ENCODE assay signal across 19 cellular contexts in the genomic region with DNA sequence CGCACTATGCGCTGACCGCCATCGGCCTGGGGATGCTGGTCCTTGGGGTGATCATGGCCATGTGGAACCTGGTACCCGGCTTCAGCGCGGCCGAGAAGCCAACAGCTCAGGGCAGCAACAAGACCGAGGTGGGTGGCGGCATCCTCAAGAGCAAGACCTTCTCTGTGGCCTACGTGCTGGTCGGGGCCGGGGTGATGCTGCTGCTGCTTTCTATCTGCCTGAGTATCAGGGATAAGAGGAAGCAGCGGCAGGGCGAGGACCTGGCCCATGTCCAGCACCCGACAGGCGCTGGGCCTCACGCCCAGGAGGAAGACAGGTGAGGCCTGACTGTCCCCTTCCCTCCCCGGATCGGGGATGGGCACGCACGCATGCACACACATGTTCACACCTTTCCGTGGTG. TPM values are rescaled to one million over a fixed set of nuclear protein-coding genes. Genes with fewer than 3 reads are reported as not detected.
DNase-seq lines count a peak whose midpoint lies in the region; ATAC-seq, FAIRE-seq and TF ChIP-seq lines count a peak whose summit lies in the region.
"Had no signal": no experiment of that assay in that cellular context is flagged by ENCODE, and none has a peak within 500 bp of the region (broad histone marks: within the 10 kb centered on the region; RNA-seq: fewer than 3 reads in every experiment).

No MANE protein-coding gene starts in this region.

- H3K14ac ChIP-seq in mesenchymal stem cell (ENCODE audit: low read length in 2 of 2) = peak overlapping the region in 1 of 2 experiments; percentile 46

- H2BK12ac ChIP-seq in mesenchymal stem cell (ENCODE audit: low read length in 2 of 2) = peak overlapping the region; percentile 44 to 93

- TF ChIP-seq POLR2A in HepG2 (IDR thresholded peaks at IDR 0.05; ENCODE audit: insufficient read depth in 1 of 2, low read depth in 2 of 2, low read length in 2 of 2) (no peak), right lobe of liver (IDR thresholded peaks at IDR 0.05) (no peak)

- H3K4ac ChIP-seq in mesenchymal stem cell (ENCODE audit: low read depth in 1 of 2, low read length in 2 of 2) = peak overlapping the region; percentile 56 to 61

- H3K4me2 ChIP-seq in HepG2 (ENCODE audit: low read depth, low read length) (no peak overlapping the region), mesenchymal stem cell (ENCODE audit: low read length, poor library complexity, severe bottlenecking) (peak overlapping the region; percentile 20)

- BruUV-seq in HepG2 (replicated peaks; lab: Mats Ljungman, UMichigan) = no TSS peak

- no peaks in the 10 kb centered on the region for H3K79me2 ChIP-seq in HepG2 (ENCODE audit: insufficient read depth, low read length)

- TF ChIP-seq RAD21 in HepG2 (CRISPR knock-in tag; IDR thresholded peaks at IDR 0.05) = no peak

- peaks cover 13 to 37% of the 10 kb centered on the region in 2 experiments for H3K36me3 ChIP-seq in HepG2 (replicated peaks in 1 of 2; ENCODE audit: control insufficient read depth in 1 of 2, insufficient read depth in 2 of 2, low read length in 2 of 2)
- no peaks in the 10 kb centered on the region for H3K36me3 ChIP-seq in right lobe of liver
- H3K36me3 ChIP-seq in mesenchymal stem cell (ENCODE audit: control insufficient read depth in 1 of 2, insufficient read depth in 2 of 2, low read depth in 1 of 2, low read length in 2 of 2) = peaks cover 0 to 14% of the 10 kb centered on the region in 2 experiments
- H3K36me3 ChIP-seq in rectal smooth muscle tissue (ENCODE audit: control insufficient read depth, insufficient read depth, low read length) = no peaks in the 10 kb centered on the region

- peak overlapping the region; percentile 75 to 98 for H3K18ac ChIP-seq in mesenchymal stem cell (ENCODE audit: low read depth in 1 of 2, low read length in 2 of 2)

- H2AK5ac ChIP-seq in mesenchymal stem cell (ENCODE audit: low read length, severe bottlenecking) = peak overlapping the region; percentile 49

- H4K20me1 ChIP-seq in HepG2 (ENCODE audit: insufficient read depth, low read length) = peaks cover 4% of the 10 kb centered on the region; the same call in 1 of the 2 replicates

- peak overlapping the region in 1 of 2 experiments; percentile 14 for H3K23ac ChIP-seq in mesenchymal stem cell (ENCODE audit: low read length in 2 of 2)

- H2BK120ac ChIP-seq in mesenchymal stem cell (ENCODE audit: low read depth, low read length) = peak overlapping the region; percentile 43

- in situ Hi-C loops in HepG2 (cut with HindIII; ENCODE audit: extremely low pct_ligation_motif_present, low pct_unique_long_range_greater_than_20kb) = no loop called here

- H3K4me1 ChIP-seq in HepG2 (ENCODE audit: insufficient read depth, low read length) (0 out of 2 replicates have a peak, but pooled peaks cover under 1% of the 10 kb centered on the region), right lobe of liver (peaks cover 0 to 3% (median 0%) of the 10 kb centered on the region in 4 donors), mesenchymal stem cell (ENCODE audit: control insufficient read depth, insufficient read depth, low read depth, low read length) (peaks cover 28% of the 10 kb centered on the region), rectal smooth muscle tissue (ENCODE audit: control insufficient read depth, insufficient read depth, low read length) (peaks cover 27% of the 10 kb centered on the region)

- H3K9me3 Mint-ChIP-seq in activated CD4-positive, alpha-beta memory T cell treated with anti-CD3 and anti-CD28 coated beads, Interleukin-2, amount 10 ng/mL, durations not matched to agents 7 days and 5 days = no peaks in the 10 kb centered on the region
- H3K9me3 Mint-ChIP-seq in stimulated activated memory B cell treated with anti-CD40 and anti-IgM and Interleukin-4, amounts not matched to agents 10 μg/mL and 1 μg/mL and 100 μg/mL, for 72 hours = no peaks in the 10 kb centered on the region
- H3K9me3 Mint-ChIP-seq: activated T-helper 1 cell treated with anti-CD3 and anti-CD28 coated beads, Interleukin-12 subunit alpha, Interleukin-12 subunit beta, Interleukin-2, Interleukin-4 antibody, amounts not matched to agents 30 ng/mL and 10 ng/mL and 1 ng/mL, durations not matched to agents 14 hours and 24 hours and 36 hours; CD4-positive, alpha-beta memory T cell; naive thymus-derived CD4-positive, alpha-beta T cell had no signal

- no peaks in the 10 kb centered on the region for H3K36me3 Mint-ChIP-seq in activated CD4-positive, alpha-beta memory T cell treated with anti-CD3 and anti-CD28 coated beads, Interleukin-2, amount 10 ng/mL, durations not matched to agents 7 days and 5 days (ENCODE audit: low read depth)
- no peaks in the 10 kb centered on the region for H3K36me3 Mint-ChIP-seq in stimulated activated memory B cell treated with anti-CD40 and anti-IgM and Interleukin-4, amounts not matched to agents 10 μg/mL and 1 μg/mL and 100 μg/mL, for 72 hours
- H3K36me3 Mint-ChIP-seq: CD4-positive, alpha-beta memory T cell; naive thymus-derived CD4-positive, alpha-beta T cell had no signal

- H4K91ac ChIP-seq in mesenchymal stem cell (ENCODE audit: low read length) = peak overlapping the region; percentile 76

- intact Hi-C loops in HepG2 (cut with micrococcal nuclease; ENCODE audit: unreplicated experiment) = no loop called here
- intact Hi-C loops in right lobe of liver (cut with DNase I) = no loop called here

- CTCF ChIA-PET in HepG2 (lab: Yijun Ruan, JAX; ENCODE audit: low intra/inter-chr PET ratio, low total read pairs) = no interaction called here
- CTCF ChIA-PET in activated CD4-positive, alpha-beta memory T cell treated with anti-CD3 and anti-CD28 coated beads, Interleukin-2, amount 10 ng/mL, durations not matched to agents 7 days and 5 days (lab: Charles Lee) = interaction anchor here (1.0 kb wide), 1 partner anchor 87 kb away, joined by 3 read pairs; no protein-coding TSS in a partner anchor

- peak overlapping the region; percentile 55 for H2BK15ac ChIP-seq in mesenchymal stem cell (ENCODE audit: low read depth, poor library complexity, severe bottlenecking)

- H3K4me1 Mint-ChIP-seq in activated CD4-positive, alpha-beta memory T cell treated with anti-CD3 and anti-CD28 coated beads, Interleukin-2, amount 10 ng/mL, durations not matched to agents 7 days and 5 days = peaks cover 13% of the 10 kb centered on the region
- no peaks in the 10 kb centered on the region for H3K4me1 Mint-ChIP-seq in stimulated activated memory B cell treated with anti-CD40 and anti-IgM and Interleukin-4, amounts not matched to agents 10 μg/mL and 1 μg/mL and 100 μg/mL, for 72 hours

- peaks cover 26% of the 10 kb centered on the region for H3K27me3 Mint-ChIP-seq in activated CD4-positive, alpha-beta memory T cell treated with anti-CD3 and anti-CD28 coated beads, Interleukin-2, amount 10 ng/mL, durations not matched to agents 7 days and 5 days
- peaks cover 39% of the 10 kb centered on the region for H3K27me3 Mint-ChIP-seq in stimulated activated memory B cell treated with anti-CD40 and anti-IgM and Interleukin-4, amounts not matched to agents 10 μg/mL and 1 μg/mL and 100 μg/mL, for 72 hours

- H4K8ac ChIP-seq in mesenchymal stem cell (ENCODE audit: low read length) = peak overlapping the region; percentile 39

- DNase-seq in HepG2 (ENCODE audit: low spot score) (no peak), right lobe of liver (no peak), mesenchymal stem cell (no peak), NCI-H1436 (lab: John Stamatoyannopoulos, UW) (no peak)
- DNase-seq in activated CD8-positive, alpha-beta memory T cell treated with anti-CD3 and anti-CD28 coated beads, Interleukin-2, amount 50 U/mL, for 4 hours = no peak
- no peak for DNase-seq in activated CD4-positive, alpha-beta memory T cell treated with anti-CD3 and anti-CD28 coated beads, Interleukin-2, amount 10 ng/mL, durations not matched to agents 7 days and 5 days
- DNase-seq: activated CD4-positive, alpha-beta T cell treated with anti-CD3 and anti-CD28 coated beads, Interleukin-2, amount 50 U/mL, for 48 hours; CD4-positive, alpha-beta memory T cell; cerebellar nuclear complex; head of caudate nucleus; naive thymus-derived CD4-positive, alpha-beta T cell; NCI-H1436 treated with DMSO at 0.1 percent for 48 hours; NCI-H226; stimulated activated CD4-positive, alpha-beta T cell treated with anti-CD3 and anti-CD28 coated beads, Interleukin-2, amount 100 ng/mL, for 24 hours had no signal

- POLR2A ChIA-PET in HepG2 (lab: Yijun Ruan, JAX) = no interaction called here
- POLR2A ChIA-PET in activated CD4-positive, alpha-beta memory T cell treated with anti-CD3 and anti-CD28 coated beads, Interleukin-2, amount 10 ng/mL, durations not matched to agents 7 days and 5 days (lab: Charles Lee) = no interaction called here

- no peak overlapping the region for H3K4me3 Mint-ChIP-seq in activated CD4-positive, alpha-beta memory T cell treated with anti-CD3 and anti-CD28 coated beads, Interleukin-2, amount 10 ng/mL, durations not matched to agents 7 days and 5 days
- no peak overlapping the region for H3K4me3 Mint-ChIP-seq in stimulated activated memory B cell treated with anti-CD40 and anti-IgM and Interleukin-4, amounts not matched to agents 10 μg/mL and 1 μg/mL and 100 μg/mL, for 72 hours
- H3K4me3 Mint-ChIP-seq: activated T-helper 1 cell treated with anti-CD3 and anti-CD28 coated beads, Interleukin-12 subunit alpha, Interleukin-12 subunit beta, Interleukin-2, Interleukin-4 antibody, amounts not matched to agents 30 ng/mL and 10 ng/mL and 1 ng/mL, durations not matched to agents 14 hours and 24 hours and 36 hours; CD4-positive, alpha-beta memory T cell; naive thymus-derived CD4-positive, alpha-beta T cell had no signal

- H3K79me1 ChIP-seq in mesenchymal stem cell (replicated peaks; ENCODE audit: low read length, poor library complexity, severe bottlenecking) = peaks cover 20% of the 10 kb centered on the region

- no peak for ATAC-seq in HepG2
- ATAC-seq in right lobe of liver = no peak
- no peak for ATAC-seq in stimulated activated memory B cell treated with anti-CD40 and anti-IgM and Interleukin-4, amounts not matched to agents 10 μg/mL and 1 μg/mL and 100 μg/mL, for 72 hours
- ATAC-seq: naive thymus-derived CD4-positive, alpha-beta T cell had no signal

- peak overlapping the region; percentile 50 for H2BK5ac ChIP-seq in mesenchymal stem cell (ENCODE audit: low read depth, low read length, poor library complexity, severe bottlenecking)

- H3K27ac Mint-ChIP-seq in activated CD4-positive, alpha-beta memory T cell treated with anti-CD3 and anti-CD28 coated beads, Interleukin-2, amount 10 ng/mL, durations not matched to agents 7 days and 5 days = no peak overlapping the region
- H3K27ac Mint-ChIP-seq in stimulated activated memory B cell treated with anti-CD40 and anti-IgM and Interleukin-4, amounts not matched to agents 10 μg/mL and 1 μg/mL and 100 μg/mL, for 72 hours = no peak overlapping the region
- H3K27ac Mint-ChIP-seq: activated T-helper 1 cell treated with anti-CD3 and anti-CD28 coated beads, Interleukin-12 subunit alpha, Interleukin-12 subunit beta, Interleukin-2, Interleukin-4 antibody, amounts not matched to agents 30 ng/mL and 10 ng/mL and 1 ng/mL, durations not matched to agents 14 hours and 24 hours and 36 hours; CD4-positive, alpha-beta memory T cell; naive thymus-derived CD4-positive, alpha-beta T cell had no signal

- no peak for TF ChIP-seq EP300 in HepG2 (IDR thresholded peaks at IDR 0.05; ENCODE audit: low read depth in 2 of 2, low read length in 2 of 2)
- no peak for TF ChIP-seq EP300 in HepG2 (CRISPR knock-in tag; IDR thresholded peaks at IDR 0.05; ENCODE audit: borderline replicate concordance)

- 91% methylated on average over 23 of the region's 23 CpGs for WGBS in HepG2 (ENCODE audit: low lambda C conversion rate)
- WGBS in right lobe of liver (ENCODE audit: insufficient coverage, low coverage, low lambda C conversion rate, missing lambda C conversion rate) = 78% methylated on average over 8 of the region's 23 CpGs
- 97% methylated on average over 23 of the region's 23 CpGs for WGBS in mesenchymal stem cell

- H3K9me3 ChIP-seq in HepG2 (ENCODE audit: low read length) = no peaks in the 10 kb centered on the region
- H3K9me3 ChIP-seq in right lobe of liver = no peaks in the 10 kb centered on the region
- H3K9me3 ChIP-seq in mesenchymal stem cell (ENCODE audit: control insufficient read depth, low read length) = no peaks in the 10 kb centered on the region
- H3K9me3 ChIP-seq: suprapubic skin had no signal

- no peak overlapping the region for H3K4me3 ChIP-seq in HepG2 (replicated peaks in 1 of 3; ENCODE audit: insufficient read depth in 1 of 3, low read depth in 2 of 3, low read length in 3 of 3)
- no peak overlapping the region for H3K4me3 ChIP-seq in right lobe of liver
- H3K4me3 ChIP-seq in mesenchymal stem cell (ENCODE audit: insufficient read depth in 1 of 2, low read depth in 1 of 2, low read length in 2 of 2) = no peak overlapping the region
- H3K4me3 ChIP-seq in rectal smooth muscle tissue (ENCODE audit: low read length) = no peak overlapping the region
- H3K4me3 ChIP-seq: suprapubic skin had no signal

- H2AFZ ChIP-seq in HepG2 (ENCODE audit: low read length) (no peak overlapping the region), mesenchymal stem cell (ENCODE audit: low read depth, low read length) (no peak overlapping the region)

- no peak overlapping the region for H3K27ac ChIP-seq in HepG2 (ENCODE audit: extremely low read length, insufficient read depth, low read length)
- no peak overlapping the region for H3K27ac ChIP-seq in right lobe of liver
- H3K27ac ChIP-seq in mesenchymal stem cell (ENCODE audit: low read length, poor library complexity, severe bottlenecking) = peak overlapping the region; percentile 92
- H3K27ac ChIP-seq in rectal smooth muscle tissue (ENCODE audit: low read depth, low read length) = peak overlapping the region; percentile 92
- H3K27ac ChIP-seq: suprapubic skin had no signal

- no peak for FAIRE-seq in HepG2 (lab: Jason Lieb, UNC)
- FAIRE-seq: endothelial cell of umbilical vein had no signal

- no peak overlapping the region for H3K9ac ChIP-seq in HepG2 (ENCODE audit: insufficient read depth, low read depth, low read length)
- no peak overlapping the region for H3K9ac ChIP-seq in mesenchymal stem cell (ENCODE audit: low read length)
- no peak overlapping the region for H3K9ac ChIP-seq in rectal smooth muscle tissue (ENCODE audit: low read length)

- no peak for TF ChIP-seq CTCF in HepG2 (CRISPR knock-in tag; IDR thresholded peaks at IDR 0.05)
- TF ChIP-seq CTCF in right lobe of liver (IDR thresholded peaks at IDR 0.05) = no peak

- H3K27me3 ChIP-seq in HepG2 (ENCODE audit: control insufficient read depth in 1 of 2, insufficient read depth in 2 of 2, low read length in 2 of 2) = no peaks in the 10 kb centered on the region
- peaks cover 0 to 24% of the 10 kb centered on the region in 2 donors for H3K27me3 ChIP-seq in right lobe of liver
- peaks cover 0 to 2% of the 10 kb centered on the region in 2 experiments for H3K27me3 ChIP-seq in mesenchymal stem cell (ENCODE audit: control insufficient read depth in 1 of 2, insufficient read depth in 1 of 2, low read length in 2 of 2)
- H3K27me3 ChIP-seq in rectal smooth muscle tissue (ENCODE audit: control insufficient read depth, insufficient read depth, low read length) = no peaks in the 10 kb centered on the region
- H3K27me3 ChIP-seq: suprapubic skin had no signal

RNA-seq across cellular contexts. Expression of gene FHAD1, which starts 31.9 kb away (rescaled TPM):
- total RNA-seq in HepG2 (2016; rRNA removed; fragmentation: Illumina TruSeq; extraction: Trizol) (not detected in 2 replicates), right lobe of liver (under 1 TPM in 3 of 6 experiments, not detected in 3; 0.06 to 0.53 (median 0.12) TPM)
- not detected in 2 replicates for total RNA-seq in HepG2 (2016; cell fraction: cytosol; rRNA removed; fragmentation: Illumina TruSeq; extraction: Trizol; ENCODE audit: low read depth)
- total RNA-seq in HepG2 (2016; cell fraction: insoluble cytoplasmic fraction; rRNA removed; fragmentation: Illumina TruSeq; extraction: Trizol) = not detected in 2 replicates
- not detected in 2 replicates for total RNA-seq in HepG2 (2016; cell fraction: membrane; rRNA removed; fragmentation: Illumina TruSeq; extraction: Trizol)
- total RNA-seq in HepG2 (2016; cell fraction: nucleus; rRNA removed; fragmentation: Illumina TruSeq; extraction: Trizol) = not detected in 2 replicates
- polyA plus RNA-seq in HepG2 (2011; rRNA removed) = not detected in 2 replicates
- polyA plus RNA-seq in HepG2 (2011; cell fraction: cytosol; rRNA removed) = 0.01 and 0.03 TPM in 2 replicates
- polyA plus RNA-seq in HepG2 (2011; cell fraction: nucleus; rRNA removed) = 0.03 and 0.08 TPM in 2 replicates
- polyA plus RNA-seq in HepG2 (2012) = 0.08 and 0.11 TPM in 2 replicates
- not detected in 2 replicates for polyA plus RNA-seq in HepG2 (2016; cell fraction: cytosol; fragmentation: Illumina TruSeq; extraction: Trizol; ENCODE audit: low read depth)
- polyA plus RNA-seq in HepG2 (2016; cell fraction: insoluble cytoplasmic fraction; fragmentation: Illumina TruSeq; extraction: Trizol; ENCODE audit: low read depth) = not detected in 2 replicates
- not detected in 2 replicates for polyA plus RNA-seq in HepG2 (2016; cell fraction: membrane; fragmentation: Illumina TruSeq; extraction: Trizol; ENCODE audit: low read depth)
- polyA plus RNA-seq in HepG2 (2016; cell fraction: nucleus; fragmentation: Illumina TruSeq; extraction: Trizol; ENCODE audit: insufficient read depth, low read depth) = 0.27 TPM in 1 of 2 replicates, not detected in the other
- polyA minus RNA-seq in HepG2 (2011; rRNA and poly(A)+ RNA removed; ENCODE audit: low replicate concordance) = 0.04 and 0.80 TPM in 2 replicates
- not detected in 2 replicates for polyA minus RNA-seq in HepG2 (2011; cell fraction: cytosol; rRNA and poly(A)+ RNA removed)
- not detected in 2 replicates for polyA minus RNA-seq in HepG2 (2011; cell fraction: nucleus; rRNA and poly(A)+ RNA removed)
- 0.21 TPM for polyA plus RNA-seq in mesenchymal stem cell (2013, experiment 1 of 2)
- polyA plus RNA-seq in mesenchymal stem cell (2013, experiment 2 of 2) = 0.18 TPM
- total RNA-seq in activated CD4-positive, alpha-beta memory T cell treated with anti-CD3 and anti-CD28 coated beads, Interleukin-2, amount 10 ng/mL, durations not matched to agents 7 days and 5 days = under 1 TPM in 1 of 2 experiments, not detected in 1; 0.18 TPM
- total RNA-seq: activated T-helper 1 cell treated with anti-CD3 and anti-CD28 coated beads, Interleukin-12 subunit alpha, Interleukin-12 subunit beta, Interleukin-2, Interleukin-4 antibody, amounts not matched to agents 30 ng/mL and 10 ng/mL and 1 ng/mL, durations not matched to agents 14 hours and 24 hours and 36 hours; CD4-positive, alpha-beta memory T cell had no signal
- polyA plus RNA-seq: naive thymus-derived CD4-positive, alpha-beta T cell had no signal

Comparison
In these comparisons a context has a peak if more than half of its experiments do, and no peak if none do; other contexts are left out.
1. H3K27ac ChIP-seq: peak in mesenchymal stem cell (single experiment) and rectal smooth muscle tissue (single experiment); none in HepG2 (single experiment) and right lobe of liver (0 of 3).